Comparison of ENCODE assay signal across 15 cellular contexts in the genomic region with DNA sequence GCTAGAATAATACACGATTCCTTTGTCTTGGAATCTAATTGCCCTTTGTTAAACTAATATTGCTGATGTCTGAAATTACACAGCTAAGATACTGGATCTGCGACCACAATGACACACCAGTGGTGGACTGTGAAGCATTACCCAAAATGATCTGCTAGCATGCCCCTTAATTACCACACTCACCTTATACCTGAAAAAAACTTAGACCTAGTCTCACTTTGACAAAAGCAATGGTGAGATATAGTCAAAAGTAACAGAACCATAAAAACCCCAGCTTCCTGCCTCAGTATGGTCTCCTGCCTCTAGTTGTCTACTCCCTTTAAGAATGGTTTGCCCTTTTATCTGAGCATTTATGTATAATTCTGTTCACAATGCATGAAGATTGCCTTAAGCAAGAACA. TPM values are rescaled to one million over a fixed set of nuclear protein-coding genes. Genes with fewer than 3 reads are reported as not detected.
DNase-seq lines count a peak whose midpoint lies in the region; ATAC-seq, FAIRE-seq and TF ChIP-seq lines count a peak whose summit lies in the region.
"Had no signal": no experiment of that assay in that cellular context is flagged by ENCODE, and none has a peak within 500 bp of the region (broad histone marks: within the 10 kb centered on the region; RNA-seq: fewer than 3 reads in every experiment).

No MANE protein-coding gene starts in this region.

- peaks cover 68% of the 10 kb centered on the region for H3K36me3 Mint-ChIP-seq in activated T-cell treated with anti-CD3 and anti-CD28 coated beads, Interleukin-2, amount 50 U/mL, for 24 hours (ENCODE audit: low read depth)
- peaks cover 22% of the 10 kb centered on the region for H3K36me3 Mint-ChIP-seq in activated CD8-positive, alpha-beta T cell treated with anti-CD3 and anti-CD28 coated beads, Interleukin-2, amount 10 ng/mL, durations not matched to agents 7 days and 5 days (ENCODE audit: low read depth)
- peaks cover 86% of the 10 kb centered on the region for H3K36me3 Mint-ChIP-seq in stimulated activated effector memory CD8-positive, alpha-beta T cell treated with anti-CD3 and anti-CD28 coated beads, Interleukin-12 subunit alpha, Interleukin-12 subunit beta, amount 100 ng/mL, for 72 hours

- CTCF ChIA-PET in activated CD8-positive, alpha-beta T cell treated with anti-CD3 and anti-CD28 coated beads, Interleukin-2, amount 10 ng/mL, durations not matched to agents 7 days and 5 days (lab: Charles Lee) = interaction anchor here (1.3 kb wide), 1 partner anchor 30 kb away, joined by 3 read pairs; the partner anchor contains the start of genes PEX1 and RBM48

- H3K27ac Mint-ChIP-seq in activated T-cell treated with anti-CD3 and anti-CD28 coated beads, Interleukin-2, amount 50 U/mL, for 24 hours = peak overlapping the region; percentile 42
- H3K27ac Mint-ChIP-seq in activated CD8-positive, alpha-beta T cell treated with anti-CD3 and anti-CD28 coated beads, Interleukin-2, amount 10 ng/mL, durations not matched to agents 7 days and 5 days = peak overlapping the region; percentile 21
- H3K27ac Mint-ChIP-seq in stimulated activated effector memory CD8-positive, alpha-beta T cell treated with anti-CD3 and anti-CD28 coated beads, Interleukin-12 subunit alpha, Interleukin-12 subunit beta, amount 100 ng/mL, for 72 hours = no peak overlapping the region

- no peak overlapping the region for H3K4me3 Mint-ChIP-seq in activated T-cell treated with anti-CD3 and anti-CD28 coated beads, Interleukin-2, amount 50 U/mL, for 24 hours
- H3K4me3 Mint-ChIP-seq in activated CD8-positive, alpha-beta T cell treated with anti-CD3 and anti-CD28 coated beads, Interleukin-2, amount 10 ng/mL, durations not matched to agents 7 days and 5 days = no peak overlapping the region
- no peak overlapping the region for H3K4me3 Mint-ChIP-seq in stimulated activated effector memory CD8-positive, alpha-beta T cell treated with anti-CD3 and anti-CD28 coated beads, Interleukin-12 subunit alpha, Interleukin-12 subunit beta, amount 100 ng/mL, for 72 hours
- H3K4me3 Mint-ChIP-seq: CD4-positive, CD25-positive, alpha-beta regulatory T cell had no signal

- H3K27me3 Mint-ChIP-seq in activated T-cell treated with anti-CD3 and anti-CD28 coated beads, Interleukin-2, amount 50 U/mL, for 24 hours = no peaks in the 10 kb centered on the region
- H3K27me3 Mint-ChIP-seq in activated CD8-positive, alpha-beta T cell treated with anti-CD3 and anti-CD28 coated beads, Interleukin-2, amount 10 ng/mL, durations not matched to agents 7 days and 5 days (ENCODE audit: low read depth) = no peaks in the 10 kb centered on the region
- H3K27me3 Mint-ChIP-seq: CD4-positive, CD25-positive, alpha-beta regulatory T cell had no signal

- peaks cover 3% of the 10 kb centered on the region for H3K4me1 Mint-ChIP-seq in activated T-cell treated with anti-CD3 and anti-CD28 coated beads, Interleukin-2, amount 50 U/mL, for 24 hours (ENCODE audit: low read depth)
- H3K4me1 Mint-ChIP-seq in activated CD8-positive, alpha-beta T cell treated with anti-CD3 and anti-CD28 coated beads, Interleukin-2, amount 10 ng/mL, durations not matched to agents 7 days and 5 days (ENCODE audit: low read depth) = peaks cover 12% of the 10 kb centered on the region
- no peaks in the 10 kb centered on the region for H3K4me1 Mint-ChIP-seq in stimulated activated effector memory CD8-positive, alpha-beta T cell treated with anti-CD3 and anti-CD28 coated beads, Interleukin-12 subunit alpha, Interleukin-12 subunit beta, amount 100 ng/mL, for 72 hours

- POLR2A ChIA-PET in activated CD8-positive, alpha-beta T cell treated with anti-CD3 and anti-CD28 coated beads, Interleukin-2, amount 10 ng/mL, durations not matched to agents 7 days and 5 days (lab: Charles Lee) = interaction anchor here (0.6 to 1.4 kb wide), 3 partner anchors 30 to 414 kb away, joined by 3 to 4 read pairs (median 3); partner anchors contain the start of genes PEX1 and RBM48

- peak; percentile 74 for ATAC-seq in HG02610 (IDR thresholded peaks at IDR 0.05; ENCODE audit: unreplicated experiment)
- peak; percentile 58 for ATAC-seq in activated CD8-positive, alpha-beta T cell treated with anti-CD3 and anti-CD28 coated beads, Interleukin-2, amount 10 ng/mL, durations not matched to agents 7 days and 5 days
- ATAC-seq in stimulated activated effector memory CD8-positive, alpha-beta T cell treated with anti-CD3 and anti-CD28 coated beads, Interleukin-12 subunit alpha, Interleukin-12 subunit beta, amount 100 ng/mL, for 72 hours = peak; percentile 82
- no peak for ATAC-seq in HG02840 (IDR thresholded peaks at IDR 0.05; ENCODE audit: low FRiP score, unreplicated experiment)

- no peak for DNase-seq in activated T-cell treated with anti-CD3 and anti-CD28 coated beads, Interleukin-2, amount 50 U/mL, for 24 hours
- DNase-seq in activated T-cell treated with anti-CD3 and anti-CD28 coated beads, Interleukin-2, amount 50 U/mL, for 1 hour = no peak
- no peak for DNase-seq in activated CD8-positive, alpha-beta T cell treated with anti-CD3 and anti-CD28 coated beads, Interleukin-2, amount 10 ng/mL, durations not matched to agents 7 days and 5 days
- no peak for DNase-seq in stimulated activated effector memory CD8-positive, alpha-beta T cell treated with anti-CD3 and anti-CD28 coated beads, Interleukin-12 subunit alpha, Interleukin-12 subunit beta, amount 100 ng/mL, for 72 hours (ENCODE audit: low spot score in 2 of 2)
- DNase-seq in H54 (ENCODE audit: insufficient read length, low spot score) = no peak
- DNase-seq: ACHN, DMS53, GF-D8, H7, IMR-90 had no signal

- FAIRE-seq in H54 (lab: Jason Lieb, UNC) = no peak

- TF ChIP-seq POLR2A in H54 (IDR thresholded peaks at IDR 0.05; ENCODE audit: low read depth, low read length) = no peak

- H3K9me3 Mint-ChIP-seq in activated T-cell treated with anti-CD3 and anti-CD28 coated beads, Interleukin-2, amount 50 U/mL, for 24 hours = no peaks in the 10 kb centered on the region
- no peaks in the 10 kb centered on the region for H3K9me3 Mint-ChIP-seq in activated CD8-positive, alpha-beta T cell treated with anti-CD3 and anti-CD28 coated beads, Interleukin-2, amount 10 ng/mL, durations not matched to agents 7 days and 5 days (ENCODE audit: insufficient read depth)
- no peaks in the 10 kb centered on the region for H3K9me3 Mint-ChIP-seq in stimulated activated effector memory CD8-positive, alpha-beta T cell treated with anti-CD3 and anti-CD28 coated beads, Interleukin-12 subunit alpha, Interleukin-12 subunit beta, amount 100 ng/mL, for 72 hours

RNA-seq across cellular contexts. Expression of gene ERVW-1, which starts 20.8 kb away (rescaled TPM):
- total RNA-seq in activated CD8-positive, alpha-beta T cell treated with anti-CD3 and anti-CD28 coated beads, Interleukin-2, amount 10 ng/mL, durations not matched to agents 7 days and 5 days = not detected
- total RNA-seq: A172; CD4-positive, CD25-positive, alpha-beta regulatory T cell; HT-29; IMR-90 had no signal

RNA-seq across cellular contexts. Expression of gene PEX1, which starts 29.8 kb away (rescaled TPM):
- total RNA-seq in activated CD8-positive, alpha-beta T cell treated with anti-CD3 and anti-CD28 coated beads, Interleukin-2, amount 10 ng/mL, durations not matched to agents 7 days and 5 days = 10 to 100 TPM; 13.6 to 16.8 TPM

RNA-seq across cellular contexts. Expression of gene RBM48, which starts 30.0 kb away (rescaled TPM):
- total RNA-seq in activated CD8-positive, alpha-beta T cell treated with anti-CD3 and anti-CD28 coated beads, Interleukin-2, amount 10 ng/mL, durations not matched to agents 7 days and 5 days = 10 to 100 TPM; 14.5 to 15.4 TPM

RNA-seq across cellular contexts. Expression of gene GATAD1, which starts 51.3 kb away (rescaled TPM):
- 10 to 100 TPM; 11.4 to 12.4 TPM for total RNA-seq in activated CD8-positive, alpha-beta T cell treated with anti-CD3 and anti-CD28 coated beads, Interleukin-2, amount 10 ng/mL, durations not matched to agents 7 days and 5 days
